ENCODE assay signal across 8 cellular contexts in genomic region chr9:35079426-35080341, GRCh38. TPM values are rescaled to one million over a fixed set of nuclear protein-coding genes. Genes with fewer than 3 reads are reported as not detected.
DNase-seq lines count a peak whose midpoint lies in the region; ATAC-seq and TF ChIP-seq lines count a peak whose summit lies in the region.

FANCG (minus strand) TSS chr9:35079942; CDS start chr9:35079524, 418 bp downstream.

- peaks cover 7% of the 10 kb centered on the region for H3K4me1 ChIP-seq in Panc1 (ENCODE audit: control insufficient read depth, insufficient read depth, low read length)
- peaks cover 14 to 25% (median 16%) of the 10 kb centered on the region in 3 donors for H3K4me1 ChIP-seq in esophagus squamous epithelium

- H3K27ac ChIP-seq in Panc1 (ENCODE audit: low read length) (peak within 1 kb of the TSS; percentile 90), esophagus squamous epithelium (peak within 1 kb of the TSS; percentile 78 to 94 (median 90))

- CTCF ChIA-PET in Panc1 (lab: Charles Lee): interaction anchor here (0.6 to 1.5 kb wide), 7 partner anchors 17 to 508 kb away, joined by 3 to 9 read pairs (median 4); no protein-coding TSS in a partner anchor

- POLR2A ChIA-PET in Panc1 (lab: Charles Lee): interaction anchor here (0.5 to 1.6 kb wide), 8 partner anchors 8 to 653 kb away, joined by 3 to 11 read pairs (median 5); partner anchors contain the start of gene STOML2

- TF ChIP-seq CTCF in Panc1 (IDR thresholded peaks at IDR 0.05) (no peak), esophagus squamous epithelium (IDR thresholded peaks at IDR 0.05) (peak in 1 of 6 experiments; percentile 32)

- in situ Hi-C loops in Panc1 (cut with HindIII; ENCODE audit: low pct_unique_long_range_greater_than_20kb, low sequenced_read_pairs): no loop called here

- TF ChIP-seq POLR2A in esophagus squamous epithelium (IDR thresholded peaks at IDR 0.05): peak in 1 of 4 donors; percentile 48

- no peaks in the 10 kb centered on the region for H3K27me3 ChIP-seq in Panc1 (ENCODE audit: control insufficient read depth, insufficient read depth, low read length)
- H3K27me3 ChIP-seq in esophagus squamous epithelium: no peaks in the 10 kb centered on the region

- intact Hi-C loops in Panc1 (cut with micrococcal nuclease; ENCODE audit: unreplicated experiment) (no loop called here), esophagus squamous epithelium (cut with DNase I) (loop anchor here (10.0 kb wide), 1 partner anchor 85 kb away; no protein-coding TSS in a partner anchor)

- WGBS in esophagus squamous epithelium, 2 donors: 1% methylated on average over 22 of the region's 67 CpGs; no CpG with 5 or more reads in 1 of the 2 donors

- peak within 1 kb of the TSS; percentile 96 for H3K4me3 ChIP-seq in Jurkat, Clone E6-1 (ENCODE audit: low read length)
- peak within 1 kb of the TSS; percentile 86 to 87 for H3K4me3 ChIP-seq in Panc1 (ENCODE audit: low read depth in 2 of 2, low read length in 2 of 2)
- H3K4me3 ChIP-seq in esophagus squamous epithelium: peak within 1 kb of the TSS; percentile 64 to 87 (median 74)

- DNase-seq in DMS153 treated with DMSO at 0.1 percent for 48 hours (lab: John Stamatoyannopoulos, UW; ENCODE audit: unreplicated experiment) (peak; percentile 91), Panc1 (ENCODE audit: low read depth, low spot score) (peak; percentile 73), esophagus squamous epithelium (lab: John Stamatoyannopoulos, UW) (peak; percentile 62), myocyte (ENCODE audit: low read depth) (peak; percentile 94)
- peak; percentile 86 for DNase-seq in Jurkat, Clone E6-1 (ENCODE audit: low read depth, low spot score)
- peak; percentile 89 to 92 for DNase-seq in activated T-cell treated with anti-CD3 and anti-CD28 coated beads, Interleukin-2, amount 50 U/mL, for 48 hours
- DNase-seq in stimulated activated CD8-positive, alpha-beta memory T cell treated with anti-CD3 and anti-CD28 coated beads, Interleukin-7, amount 100 ng/mL, for 48 hours (ENCODE audit: extremely low read depth in 1 of 2, low read depth in 1 of 2): peak; percentile 79 to 82

- no TSS peak for BruUV-seq in Panc1 (replicated peaks; lab: Mats Ljungman, UMichigan)

- H3K9me3 ChIP-seq in Panc1 (ENCODE audit: control insufficient read depth, insufficient read depth, low read depth, low read length) (no peaks in the 10 kb centered on the region), esophagus squamous epithelium (no peaks in the 10 kb centered on the region)

- H3K36me3 ChIP-seq in Panc1 (ENCODE audit: control insufficient read depth, insufficient read depth, low read length) (no peaks in the 10 kb centered on the region), esophagus squamous epithelium (peaks cover 0 to 26% (median 0%) of the 10 kb centered on the region in 3 donors)

- ATAC-seq in GM21576 (IDR thresholded peaks at IDR 0.05; ENCODE audit: unreplicated experiment) (peak; percentile 92), Panc1 (peak; percentile 96)

RNA-seq across cellular contexts. Expression of gene FANCG, which starts in this region (rescaled TPM):
- polyA plus RNA-seq in Jurkat, Clone E6-1 (2012; ENCODE audit: insufficient read depth, insufficient read length): 155 TPM
- total RNA-seq in Panc1 (2021; ENCODE audit: unreplicated experiment) (73.8 TPM), esophagus squamous epithelium (10 to 100 TPM; 11.6 to 23.4 (median 18.8) TPM), myocyte (6.1 and 8.7 TPM in 2 replicates)
- polyA plus RNA-seq in Panc1 (2012; ENCODE audit: insufficient read length): 36.9 TPM
- 11.5 TPM for polyA plus RNA-seq in myocyte (2012)

Comparison
In these comparisons a context has a peak if more than half of its experiments do, and no peak if none do; other contexts are left out.
1. Peak in every context shown above with its lines: DNase-seq, ATAC-seq, H3K4me3 ChIP-seq and H3K27ac ChIP-seq.